Comparison of ENCODE assay signal across 30 cellular contexts in genomic region chr7:27351786-27352185, GRCh38.
"Had no signal": no experiment of that assay in that cellular context is flagged by ENCODE, and none has a peak within 500 bp of the region (broad histone marks: within the 10 kb centered on the region; RNA-seq: fewer than 3 reads in every experiment).

No MANE protein-coding gene starts in this region.

- ATAC-seq: left cardiac atrium; left lung; natural killer cell; right cardiac atrium; sciatic nerve; stimulated activated naive B cell treated with anti-CD40 and anti-IgM and Interleukin-4, amounts not matched to agents 10 μg/mL and 1 μg/mL and 100 μg/mL, for 72 hours; stimulated activated naive CD8-positive, alpha-beta T cell treated with anti-CD3 and anti-CD28 coated beads, Interleukin-15, Interleukin-2, amounts not matched to agents 100 U/mL and 50 U/mL, for 24 hours had no signal

- H3K27me3 ChIP-seq: neural progenitor cell, ovary, stomach, testis, thyroid gland, transverse colon, uterus had no signal

- H3K4me1 Mint-ChIP-seq: naive B cell; neural progenitor cell; stimulated activated naive B cell treated with anti-CD40 and anti-IgM and Interleukin-4, amounts not matched to agents 10 μg/mL and 1 μg/mL and 100 μg/mL, for 72 hours had no signal

- DNase-seq: hippocampal formation; kidney glomerular epithelial cell; left cardiac atrium; left lung; mesendoderm; naive B cell; natural killer cell; nephron progenitor cell; ovary; posterior cingulate gyrus; retina; right cardiac atrium; stimulated activated CD4-positive, alpha-beta T cell treated with anti-CD3 and anti-CD28 coated beads, Interleukin-12 subunit alpha, Interleukin-12 subunit beta, amount 100 ng/mL, for 4 hours; stimulated activated CD4-positive, alpha-beta T cell treated with anti-CD3 and anti-CD28 coated beads, Interleukin-15, amount 100 ng/mL, for 24 hours; stimulated activated CD4-positive, alpha-beta T cell treated with anti-CD3 and anti-CD28 coated beads, Interleukin-2, amount 100 ng/mL, for 24 hours; stimulated activated CD4-positive, alpha-beta T cell treated with anti-CD3 and anti-CD28 coated beads, Interleukin-4, amount 100 ng/mL, for 1 hour; stimulated activated naive B cell treated with anti-CD40 and anti-IgM and Interleukin-4, amounts not matched to agents 10 μg/mL and 1 μg/mL and 100 μg/mL, for 72 hours; stimulated activated naive CD8-positive, alpha-beta T cell treated with anti-CD3 and anti-CD28 coated beads, Interleukin-15, Interleukin-2, amounts not matched to agents 100 U/mL and 50 U/mL, for 24 hours; stomach; testis; thyroid gland; transverse colon; uterus had no signal

- H3K4me2 ChIP-seq: neural progenitor cell had no signal

- H3K9me3 Mint-ChIP-seq: mesothelial cell of epicardium; natural killer cell; nephron progenitor cell; stimulated activated naive B cell treated with anti-CD40 and anti-IgM and Interleukin-4, amounts not matched to agents 10 μg/mL and 1 μg/mL and 100 μg/mL, for 72 hours had no signal

- H3K4me1 ChIP-seq: left lung, neural progenitor cell, prostate gland, testis, uterus had no signal

- FAIRE-seq: keratinocyte had no signal

- H3K27ac Mint-ChIP-seq: mesothelial cell of epicardium; naive B cell; natural killer cell; nephron progenitor cell; neural progenitor cell; stimulated activated naive B cell treated with anti-CD40 and anti-IgM and Interleukin-4, amounts not matched to agents 10 μg/mL and 1 μg/mL and 100 μg/mL, for 72 hours had no signal

- H3K36me3 ChIP-seq: left lung, neural progenitor cell, ovary, prostate gland, stomach, thyroid gland, transverse colon, uterus had no signal

- H3K9ac ChIP-seq: neural progenitor cell had no signal

- H3K36me3 Mint-ChIP-seq: mesothelial cell of epicardium; naive B cell; natural killer cell; neural progenitor cell; stimulated activated naive B cell treated with anti-CD40 and anti-IgM and Interleukin-4, amounts not matched to agents 10 μg/mL and 1 μg/mL and 100 μg/mL, for 72 hours had no signal

- H3K27ac ChIP-seq: left lung, neural progenitor cell, ovary, prostate gland, skin epidermis, stomach, testis, thyroid gland, transverse colon, uterus had no signal

- H2AFZ ChIP-seq: neural progenitor cell had no signal

- H3K4me3 Mint-ChIP-seq: mesothelial cell of epicardium; naive B cell; natural killer cell; nephron progenitor cell; neural progenitor cell; stimulated activated naive B cell treated with anti-CD40 and anti-IgM and Interleukin-4, amounts not matched to agents 10 μg/mL and 1 μg/mL and 100 μg/mL, for 72 hours had no signal

- H3K9me3 ChIP-seq: left lung, ovary, prostate gland, stomach, testis, thyroid gland, transverse colon, uterus had no signal

- H3K4me3 ChIP-seq: left lung, lung, neural progenitor cell, ovary, prostate gland, skin epidermis, stomach, testis, thyroid gland, transverse colon, uterus had no signal
